ENCODE assay signal across 8 cellular contexts in genomic region chr17:1399679-1400512, GRCh38. TPM values are rescaled to one million over a fixed set of nuclear protein-coding genes. Genes with fewer than 3 reads are reported as not detected.
DNase-seq lines count a peak whose midpoint lies in the region; ATAC-seq and TF ChIP-seq lines count a peak whose summit lies in the region.

YWHAE (minus strand) TSS chr17:1400222; CDS start chr17:1400110, 112 bp downstream.

- H3K9ac ChIP-seq in parathyroid adenoma, result peak within 1 kb of the TSS; percentile 42

- peaks cover 37% of the 10 kb centered on the region for H3K4me1 Mint-ChIP-seq in activated naive CD8-positive, alpha-beta T cell treated with anti-CD3 and anti-CD28 coated beads, Interleukin-2, amount 50 U/mL, for 24 hours

- peaks cover 2% of the 10 kb centered on the region for H3K27me3 Mint-ChIP-seq in activated naive CD8-positive, alpha-beta T cell treated with anti-CD3 and anti-CD28 coated beads, Interleukin-2, amount 50 U/mL, for 24 hours

- no peaks in the 10 kb centered on the region for H3K9me3 ChIP-seq in parathyroid adenoma (ENCODE audit: control insufficient read depth, low read length)
- H3K9me3 ChIP-seq in tibial nerve, result no peaks in the 10 kb centered on the region

- intact Hi-C loops in Right ventricle myocardium superior (cut with DNase I), result no loop called here

- H2AFZ ChIP-seq in parathyroid adenoma, result peak within 1 kb of the TSS; percentile 80

- peaks cover 44% of the 10 kb centered on the region for H3K79me2 ChIP-seq in parathyroid adenoma

- TF ChIP-seq CTCF in parathyroid adenoma (IDR thresholded peaks at IDR 0.05) (peak; percentile 7), tibial nerve (IDR thresholded peaks at IDR 0.05) (peak in 1 of 5 experiments; percentile 51)

- no peaks in the 10 kb centered on the region for H3K27me3 ChIP-seq in parathyroid adenoma (ENCODE audit: control insufficient read depth, insufficient read depth, low read length)
- H3K27me3 ChIP-seq in tibial nerve, result no peaks in the 10 kb centered on the region

- H3K27ac ChIP-seq in parathyroid adenoma, result peak within 1 kb of the TSS; percentile 94
- H3K27ac ChIP-seq in tibial nerve, result peak within 1 kb of the TSS; percentile 95 to 100 (median 97)

- H3K9me3 Mint-ChIP-seq in activated naive CD8-positive, alpha-beta T cell treated with anti-CD3 and anti-CD28 coated beads, Interleukin-2, amount 50 U/mL, for 24 hours, result no peaks in the 10 kb centered on the region

- ATAC-seq in HG02759 (IDR thresholded peaks at IDR 0.05; ENCODE audit: unreplicated experiment) (peak; percentile 95), Right ventricle myocardium superior (ENCODE audit: poor library complexity) (peak; percentile 98)
- peak; percentile 98 for ATAC-seq in activated naive CD8-positive, alpha-beta T cell treated with anti-CD3 and anti-CD28 coated beads, Interleukin-2, amount 50 U/mL, for 24 hours

- peak within 1 kb of the TSS; percentile 91 for H3K4me2 ChIP-seq in parathyroid adenoma (ENCODE audit: low read length)

- DNase-seq in NCI-H1417 (lab: John Stamatoyannopoulos, UW) (peak; percentile 92 to 95 (median 92)), SW 1271 (lab: John Stamatoyannopoulos, UW) (peak; percentile 74 to 90), Right ventricle myocardium superior (peak; percentile 99), tibial nerve (ENCODE audit: low spot score in 2 of 2) (peak; percentile 96 to 97)
- peak; percentile 98 for DNase-seq in activated naive CD8-positive, alpha-beta T cell treated with anti-CD3 and anti-CD28 coated beads, Interleukin-2, amount 50 U/mL, for 24 hours

- WGBS in tibial nerve, 2 donors, result 1% methylated on average over 32 to 79 of the region's 82 CpGs

- H3K4me1 ChIP-seq in parathyroid adenoma (peaks cover 8% of the 10 kb centered on the region), tibial nerve (peaks cover 0 to 43% (median 27%) of the 10 kb centered on the region in 4 donors)

- TF ChIP-seq POLR2A in GM10847 (IDR thresholded peaks at IDR 0.05; ENCODE audit: extremely low read depth, insufficient read length) (peak; percentile 96), tibial nerve (IDR thresholded peaks at IDR 0.05) (peak; percentile 84 to 96)

- peak within 1 kb of the TSS; percentile 100 for H3K4me3 Mint-ChIP-seq in activated naive CD8-positive, alpha-beta T cell treated with anti-CD3 and anti-CD28 coated beads, Interleukin-2, amount 50 U/mL, for 24 hours

- H3K36me3 Mint-ChIP-seq in activated naive CD8-positive, alpha-beta T cell treated with anti-CD3 and anti-CD28 coated beads, Interleukin-2, amount 50 U/mL, for 24 hours (ENCODE audit: low read depth), result peaks cover 36% of the 10 kb centered on the region

- H3K27ac Mint-ChIP-seq in activated naive CD8-positive, alpha-beta T cell treated with anti-CD3 and anti-CD28 coated beads, Interleukin-2, amount 50 U/mL, for 24 hours, result peak within 1 kb of the TSS; percentile 100

- H3K36me3 ChIP-seq in parathyroid adenoma (ENCODE audit: control insufficient read depth, insufficient read depth, low read length) (no peaks in the 10 kb centered on the region), tibial nerve (peaks cover 0 to 3% (median 0%) of the 10 kb centered on the region in 3 donors)

- H3K4me3 ChIP-seq in parathyroid adenoma (ENCODE audit: low read depth, low read length) (peak within 1 kb of the TSS; percentile 79), tibial nerve (peak within 1 kb of the TSS; percentile 70 to 98 (median 88))

- peak; percentile 49 to 99 for TF ChIP-seq EP300 in tibial nerve (IDR thresholded peaks at IDR 0.05)

RNA-seq across cellular contexts. Expression of gene YWHAE, which starts in this region (rescaled TPM):
- total RNA-seq in Right ventricle myocardium superior (613 TPM), tibial nerve (100 to 1,000 TPM; 581 to 765 (median 678) TPM)

Comparison
In these comparisons a context has a peak if more than half of its experiments do, and no peak if none do; other contexts are left out.
1. Peak in every context shown above with its lines: DNase-seq, ATAC-seq, H3K4me3 ChIP-seq and H3K27ac ChIP-seq.